In genomic region chr2:9424447-9425164, GRCh38 we compare ENCODE assay signal across 10 cellular contexts. TPM values are rescaled to one million over a fixed set of nuclear protein-coding genes. Genes with fewer than 3 reads are reported as not detected.
DNase-seq lines count a peak whose midpoint lies in the region; ATAC-seq and TF ChIP-seq lines count a peak whose summit lies in the region.
"Had no signal": no experiment of that assay in that cellular context is flagged by ENCODE, and none has a peak within 500 bp of the region (broad histone marks: within the 10 kb centered on the region; RNA-seq: fewer than 3 reads in every experiment).

No MANE protein-coding gene starts in this region.

- TF ChIP-seq POLR2A in ovary (IDR thresholded peaks at IDR 0.05) (no peak), body of pancreas (IDR thresholded peaks at IDR 0.05) (no peak)

- TF ChIP-seq EP300 in ovary (IDR thresholded peaks at IDR 0.05), result no peak

- no peaks in the 10 kb centered on the region for H3K9me3 Mint-ChIP-seq in HFFc6
- H3K9me3 Mint-ChIP-seq: activated T-helper 17 cell treated with anti-CD3 and anti-CD28 coated beads, Interleukin-2, amount 50 U/mL, for 72 hours had no signal

- H3K36me3 ChIP-seq in endocrine pancreas (ENCODE audit: control insufficient read depth, insufficient read depth, low read length) (no peaks in the 10 kb centered on the region), ovary (no peaks in the 10 kb centered on the region), body of pancreas (replicated peaks in 1 of 2; ENCODE audit: insufficient read depth in 1 of 2, low read depth in 2 of 2) (no peaks in the 10 kb centered on the region)

- H3K4me3 ChIP-seq in endocrine pancreas (ENCODE audit: control insufficient read depth, insufficient read depth, low read length), result peak overlapping the region; percentile 91
- peak overlapping the region; percentile 74 for H3K4me3 ChIP-seq in ovary
- no peak overlapping the region for H3K4me3 ChIP-seq in body of pancreas

- TF ChIP-seq CTCF in ovary (IDR thresholded peaks at IDR 0.05) (no peak), HFFc6 (IDR thresholded peaks at IDR 0.05) (no peak), body of pancreas (IDR thresholded peaks at IDR 0.05) (no peak)

- no peak overlapping the region for H3K27ac ChIP-seq in ovary
- no peak overlapping the region for H3K27ac ChIP-seq in body of pancreas

- peaks cover 42% of the 10 kb centered on the region for H3K4me1 Mint-ChIP-seq in HFFc6 (ENCODE audit: low read depth)

- H3K4me3 Mint-ChIP-seq in HFFc6, result no peak overlapping the region
- H3K4me3 Mint-ChIP-seq: activated T-helper 17 cell treated with anti-CD3 and anti-CD28 coated beads, Interleukin-2, amount 50 U/mL, for 72 hours had no signal

- intact Hi-C loops in ovary (cut with DNase I), result loop anchor here in 1 of 4 donors (10.0 kb wide), 2 partner anchors 50 to 280 kb away; partner anchors contain the start of gene IAH1
- intact Hi-C loops in body of pancreas (cut with DNase I), result loop anchor here (5.0 kb wide), 1 partner anchor 282 kb away; no protein-coding TSS in a partner anchor

- ATAC-seq in body of pancreas, result no peak
- no peak for ATAC-seq in HG02938 (IDR thresholded peaks at IDR 0.05; ENCODE audit: unreplicated experiment)

- H3K9ac ChIP-seq in endocrine pancreas (ENCODE audit: control insufficient read depth, insufficient read depth, low read length), result peak overlapping the region; percentile 92

- peaks cover 35% of the 10 kb centered on the region for H3K36me3 Mint-ChIP-seq in HFFc6 (ENCODE audit: low read depth)

- no peaks in the 10 kb centered on the region; the same call in 1 of the 2 replicates for H3K27me3 Mint-ChIP-seq in HFFc6 (ENCODE audit: insufficient read depth)
- H3K27me3 Mint-ChIP-seq: activated T-helper 17 cell treated with anti-CD3 and anti-CD28 coated beads, Interleukin-2, amount 50 U/mL, for 72 hours had no signal

- H3K27me3 ChIP-seq in endocrine pancreas (ENCODE audit: control insufficient read depth, insufficient read depth, low read length), result no peaks in the 10 kb centered on the region
- no peaks in the 10 kb centered on the region for H3K27me3 ChIP-seq in ovary
- H3K27me3 ChIP-seq in body of pancreas, result no peaks in the 10 kb centered on the region

- DNase-seq in COR-L47 (lab: John Stamatoyannopoulos, UW), result peak; percentile 52
- DNase-seq in NCI-H146 treated with DMSO at 0.1 percent for 48 hours (lab: John Stamatoyannopoulos, UW; ENCODE audit: unreplicated experiment), result peak; percentile 93
- DNase-seq in ovary, result no peak
- DNase-seq in HFFc6, result no peak
- no peak for DNase-seq in C1 segment of cervical spinal cord (lab: John Stamatoyannopoulos, UW)
- DNase-seq in body of pancreas, result no peak
- DNase-seq: NCI-H1092 treated with DMSO at 0.1 percent for 48 hours had no signal

- 54 to 65% (median 58%) methylated on average over 11 of the region's 11 CpGs for WGBS in ovary, 3 donors
- 32 to 38% methylated on average over 11 of the region's 11 CpGs for WGBS in body of pancreas, 2 donors

- H3K9me3 ChIP-seq in endocrine pancreas (ENCODE audit: control insufficient read depth, low read length) (no peaks in the 10 kb centered on the region), ovary (no peaks in the 10 kb centered on the region), body of pancreas (no peaks in the 10 kb centered on the region)

- H3K4me1 ChIP-seq in endocrine pancreas (ENCODE audit: control insufficient read depth, insufficient read depth, low read length) (peaks cover 5% of the 10 kb centered on the region), ovary (ENCODE audit: insufficient read depth) (peaks cover 6% of the 10 kb centered on the region), body of pancreas (peaks cover 19% of the 10 kb centered on the region)

- H3K27ac Mint-ChIP-seq in HFFc6, result no peak overlapping the region
- H3K27ac Mint-ChIP-seq: activated T-helper 17 cell treated with anti-CD3 and anti-CD28 coated beads, Interleukin-2, amount 50 U/mL, for 72 hours had no signal

RNA-seq across cellular contexts. Expression of gene CPSF3, which starts 1.2 kb away (rescaled TPM):
- total RNA-seq in ovary, result 10 to 100 TPM; 14.8 to 24.6 (median 19.8) TPM
- 10 to 100 TPM; 11.8 to 25.0 TPM for polyA plus RNA-seq in ovary
- total RNA-seq in HFFc6 (2021; fragmentation: NEBNext Ultra II Directional; extraction: Animal tissue kit (Norgen Biotek cat#: 25700)), result 10 to 100 TPM; 40.6 to 49.8 (median 44.5) TPM
- total RNA-seq in body of pancreas, result 10 to 100 TPM; 11.2 to 84.0 TPM

RNA-seq across cellular contexts. Expression of gene ITGB1BP1, which starts 1.3 kb away (rescaled TPM):
- total RNA-seq in ovary (10 to 100 TPM; 14.5 to 82.2 (median 64.5) TPM), body of pancreas (10 to 100 TPM; 16.6 to 28.3 TPM)
- polyA plus RNA-seq in ovary, result 10 to 100 TPM; 54.4 to 81.9 TPM
- 100 to 1,000 TPM; 205 to 238 (median 225) TPM for total RNA-seq in HFFc6 (2021; fragmentation: NEBNext Ultra II Directional; extraction: Animal tissue kit (Norgen Biotek cat#: 25700))

RNA-seq across cellular contexts. Expression of gene IAH1, which starts 49.7 kb away (rescaled TPM):
- 10 to 100 TPM; 36.8 to 59.7 (median 44.8) TPM for total RNA-seq in ovary
- polyA plus RNA-seq in ovary, result 10 to 100 TPM; 54.0 to 61.8 TPM
- 10 to 100 TPM; 65.5 to 79.0 (median 71.0) TPM for total RNA-seq in HFFc6 (2021; fragmentation: NEBNext Ultra II Directional; extraction: Animal tissue kit (Norgen Biotek cat#: 25700))
- total RNA-seq in body of pancreas, result 10 to 100 TPM; 10.2 to 25.4 TPM

Comparison
In these comparisons a context has a peak if more than half of its experiments do, and no peak if none do; other contexts are left out.
1. DNase-seq: peak in COR-L47 (single experiment) and NCI-H146 treated with DMSO at 0.1 percent for 48 hours (single experiment); none in ovary (0 of 5), HFFc6 (single experiment), C1 segment of cervical spinal cord (0 of 14) and body of pancreas (0 of 4).
2. H3K4me3 ChIP-seq: peak in endocrine pancreas (single experiment) and ovary (single experiment); none in body of pancreas (0 of 2).